In genomic region chr5:153211052-153211451, GRCh38 we compare ENCODE assay signal across 21 cellular contexts.
"Had no signal": no experiment of that assay in that cellular context is flagged by ENCODE, and none has a peak within 500 bp of the region (broad histone marks: within the 10 kb centered on the region; RNA-seq: fewer than 3 reads in every experiment).

No MANE protein-coding gene starts in this region.

- H3K27me3 Mint-ChIP-seq: activated CD4-positive, alpha-beta T cell treated with anti-CD3 and anti-CD28 coated beads for 36 hours; activated naive CD8-positive, alpha-beta T cell treated with anti-CD3 and anti-CD28 coated beads for 36 hours; effector memory CD8-positive, alpha-beta T cell; progenitor cell of endocrine pancreas; type B pancreatic cell had no signal

- DNase-seq: activated CD4-positive, alpha-beta T cell treated with anti-CD3 and anti-CD28 coated beads for 36 hours; activated CD4-positive, alpha-beta T cell treated with anti-CD3 and anti-CD28 coated beads, Interleukin-2, amount 50 U/mL, for 4 hours; activated CD8-positive, alpha-beta memory T cell treated with anti-CD3 and anti-CD28 coated beads for 24 hours; activated CD8-positive, alpha-beta memory T cell treated with anti-CD3 and anti-CD28 coated beads, Interleukin-2, amount 50 U/mL, for 48 hours; activated naive CD4-positive, alpha-beta T cell; activated naive CD8-positive, alpha-beta T cell treated with anti-CD3 and anti-CD28 coated beads for 36 hours; activated T-cell treated with anti-CD3 and anti-CD28 coated beads, Interleukin-2, amount 50 U/mL, for 4 hours; central memory CD4-positive, alpha-beta T cell; effector memory CD8-positive, alpha-beta T cell; foreskin melanocyte; immature natural killer cell; left lung; naive thymus-derived CD4-positive, alpha-beta T cell; stimulated activated CD4-positive, alpha-beta T cell treated with anti-CD3 and anti-CD28 coated beads, Interleukin-2, amount 100 ng/mL, for 48 hours; stimulated activated CD8-positive, alpha-beta memory T cell treated with anti-CD3 and anti-CD28 coated beads, Interleukin-4, amount 100 ng/mL, for 48 hours; stimulated activated naive CD4-positive, alpha-beta T cell; testis had no signal

- H3K4me3 Mint-ChIP-seq: activated CD4-positive, alpha-beta T cell treated with anti-CD3 and anti-CD28 coated beads for 36 hours; activated naive CD8-positive, alpha-beta T cell treated with anti-CD3 and anti-CD28 coated beads for 36 hours; activated T-cell treated with anti-CD3 and anti-CD28 coated beads, Interleukin-2, amount 50 U/mL, for 4 hours; effector memory CD8-positive, alpha-beta T cell; immature natural killer cell; naive thymus-derived CD4-positive, alpha-beta T cell; type B pancreatic cell; WTC11 had no signal

- H3K36me3 Mint-ChIP-seq: activated naive CD8-positive, alpha-beta T cell treated with anti-CD3 and anti-CD28 coated beads for 36 hours; type B pancreatic cell; WTC11 had no signal

- H3K9me3 Mint-ChIP-seq: type B pancreatic cell had no signal

- H3K4me1 Mint-ChIP-seq: activated CD4-positive, alpha-beta T cell treated with anti-CD3 and anti-CD28 coated beads for 36 hours; activated naive CD8-positive, alpha-beta T cell treated with anti-CD3 and anti-CD28 coated beads for 36 hours; immature natural killer cell; naive thymus-derived CD4-positive, alpha-beta T cell had no signal

- H3K27ac Mint-ChIP-seq: activated CD4-positive, alpha-beta T cell treated with anti-CD3 and anti-CD28 coated beads for 36 hours; activated naive CD8-positive, alpha-beta T cell treated with anti-CD3 and anti-CD28 coated beads for 36 hours; activated T-helper 2 cell treated with anti-CD3 and anti-CD28 coated beads, Interferon-gamma antibody, Interleukin-2, Interleukin-4, amounts not matched to agents 10 μg/mL and 5 μg/mL and 100 μg/mL, durations not matched to agents 14 hours and 24 hours and 36 hours; effector memory CD8-positive, alpha-beta T cell; immature natural killer cell; naive thymus-derived CD4-positive, alpha-beta T cell; progenitor cell of endocrine pancreas; type B pancreatic cell; WTC11 had no signal
